ENCODE assay signal across 19 cellular contexts in genomic region chr3:187084580-187084979, GRCh38. TPM values are rescaled to one million over a fixed set of nuclear protein-coding genes. Genes with fewer than 3 reads are reported as not detected.
A peak's percentile ranks its signal among the peaks of the same experiment; 100 is the strongest.
DNase-seq lines count a peak whose midpoint lies in the region; ATAC-seq and TF ChIP-seq lines count a peak whose summit lies in the region.
"Had no signal": no experiment of that assay in that cellular context is flagged by ENCODE, and none has a peak within 500 bp of the region (broad histone marks: within the 10 kb centered on the region; RNA-seq: fewer than 3 reads in every experiment).

No MANE protein-coding gene starts in this region.

- H3K4me3 ChIP-seq in A673 (ENCODE audit: low read depth, low read length, poor library complexity, severe bottlenecking) (peak overlapping the region; percentile 4), Karpas-422 (ENCODE audit: low read length) (no peak overlapping the region), hepatocyte (no peak overlapping the region)
- no peak overlapping the region for H3K4me3 ChIP-seq in naive thymus-derived CD4-positive, alpha-beta T cell (ENCODE audit: low read length)
- H3K4me3 ChIP-seq: HAP-1, PC-9, SJCRH30 had no signal

- CTCF ChIA-PET in A673 (lab: Charles Lee) = interaction anchor here (0.6 to 1.1 kb wide), 2 partner anchors 28 to 235 kb away, joined by 3 to 4 read pairs; no protein-coding TSS in a partner anchor
- CTCF ChIA-PET in naive thymus-derived CD4-positive, alpha-beta T cell (lab: Charles Lee) = interaction anchor here (0.7 to 1.1 kb wide), 4 partner anchors 17 to 81 kb away, joined by 3 read pairs; no protein-coding TSS in a partner anchor

- peaks cover 12% of the 10 kb centered on the region for H3K9me3 ChIP-seq in A673 (ENCODE audit: low read depth, low read length, poor library complexity, severe bottlenecking)
- H3K9me3 ChIP-seq in Karpas-422 (ENCODE audit: low read length) = peaks cover 9% of the 10 kb centered on the region
- H3K9me3 ChIP-seq in naive thymus-derived CD4-positive, alpha-beta T cell (ENCODE audit: control insufficient read depth in 2 of 3, low read length in 3 of 3) = no peaks in the 10 kb centered on the region
- no peaks in the 10 kb centered on the region for H3K9me3 ChIP-seq in hepatocyte (ENCODE audit: low read depth)
- H3K9me3 ChIP-seq: SJCRH30 had no signal

- no peak for ATAC-seq in naive thymus-derived CD4-positive, alpha-beta T cell
- ATAC-seq in HG03280 (IDR thresholded peaks at IDR 0.05; ENCODE audit: unreplicated experiment) = no peak
- no peak for ATAC-seq in HG03457 (IDR thresholded peaks at IDR 0.05; ENCODE audit: unreplicated experiment)

- no peak for TF ChIP-seq CTCF in A673 (conservative IDR thresholded peaks at IDR 0.05; ENCODE audit: low read depth, low read length)
- TF ChIP-seq CTCF in chondrocyte (IDR thresholded peaks at IDR 0.05) = no peak
- no peak for TF ChIP-seq CTCF in hepatocyte (IDR thresholded peaks at IDR 0.05; ENCODE audit: poor library complexity)

- H3K4me1 Mint-ChIP-seq in chondrocyte (ENCODE audit: low read depth) = peaks cover 27% of the 10 kb centered on the region
- H3K4me1 Mint-ChIP-seq in naive thymus-derived CD4-positive, alpha-beta T cell = peaks cover 13 to 24% (median 14%) of the 10 kb centered on the region in 7 donors

- H3K4me2 ChIP-seq in Karpas-422 (ENCODE audit: low read depth, low read length, poor library complexity, severe bottlenecking) (no peak overlapping the region), hepatocyte (no peak overlapping the region)
- H3K4me2 ChIP-seq: PC-9 had no signal

- H3K9me2 ChIP-seq in Karpas-422 (replicated peaks; ENCODE audit: insufficient read depth, low read length) (no peaks in the 10 kb centered on the region), hepatocyte (replicated peaks; ENCODE audit: insufficient read depth) (no peaks in the 10 kb centered on the region)

- H3K4me3 Mint-ChIP-seq in chondrocyte (ENCODE audit: unreplicated experiment) = peak overlapping the region; percentile 10
- H3K4me3 Mint-ChIP-seq in naive thymus-derived CD4-positive, alpha-beta T cell = peak overlapping the region in 8 of 10 donors; percentile 17 to 66 (median 44)
- H3K4me3 Mint-ChIP-seq: B cell had no signal

- peaks cover 9% of the 10 kb centered on the region for H3K36me3 Mint-ChIP-seq in chondrocyte (ENCODE audit: low read depth)
- H3K36me3 Mint-ChIP-seq in naive thymus-derived CD4-positive, alpha-beta T cell = peaks cover 9 to 27% (median 19%) of the 10 kb centered on the region in 5 donors

- H3K27me3 Mint-ChIP-seq in chondrocyte (ENCODE audit: low read depth) = no peaks in the 10 kb centered on the region
- H3K27me3 Mint-ChIP-seq in naive thymus-derived CD4-positive, alpha-beta T cell = no peaks in the 10 kb centered on the region
- H3K27me3 Mint-ChIP-seq: B cell; CD4-positive, alpha-beta memory T cell had no signal

- no TSS peak for BruUV-seq in A673 (replicated peaks; lab: Mats Ljungman, UMichigan)

- WGBS in hepatocyte (ENCODE audit: low lambda C conversion rate, missing lambda C conversion rate) = 50% methylated on average over 2 of the region's 2 CpGs

- intact Hi-C loops in A673 (cut with micrococcal nuclease; ENCODE audit: unreplicated experiment) = no loop called here
- intact Hi-C loops in naive thymus-derived CD4-positive, alpha-beta T cell (cut with micrococcal nuclease) = no loop called here

- H4K20me1 ChIP-seq in Karpas-422 (ENCODE audit: insufficient read depth, low read depth, low read length) = no peaks in the 10 kb centered on the region
- H4K20me1 ChIP-seq in hepatocyte (ENCODE audit: insufficient read depth, poor library complexity, severe bottlenecking) = no peaks in the 10 kb centered on the region

- H3K79me2 ChIP-seq in Karpas-422 (ENCODE audit: low read length) = no peaks in the 10 kb centered on the region
- H3K79me2 ChIP-seq in hepatocyte = no peaks in the 10 kb centered on the region

- DNase-seq in A673 (ENCODE audit: low spot score) (no peak), Karpas-422 (no peak), chondrocyte (ENCODE audit: low spot score) (no peak), hepatocyte (ENCODE audit: low spot score) (no peak), NCI-H1436 (lab: John Stamatoyannopoulos, UW) (no peak)
- DNase-seq in naive thymus-derived CD4-positive, alpha-beta T cell = no peak
- DNase-seq: CD4-positive, alpha-beta memory T cell; DMS79 treated with DMSO at 0.1 percent for 48 hours; KG1; NCI-H146; NCI-H2081 treated with DMSO at 0.1 percent for 48 hours; NCI-H510A; NCI-H82; PC-9; SJCRH30 had no signal

- H3K27me3 ChIP-seq in A673 (replicated peaks; ENCODE audit: insufficient read depth, low read depth, low read length, poor library complexity) (no peaks in the 10 kb centered on the region), Karpas-422 (ENCODE audit: low read length) (no peaks in the 10 kb centered on the region), hepatocyte (no peaks in the 10 kb centered on the region)
- no peaks in the 10 kb centered on the region for H3K27me3 ChIP-seq in naive thymus-derived CD4-positive, alpha-beta T cell (ENCODE audit: control insufficient read depth in 2 of 2, insufficient read depth in 2 of 2, low read length in 2 of 2)
- H3K27me3 ChIP-seq: SJCRH30 had no signal

- H2AFZ ChIP-seq in Karpas-422 (ENCODE audit: low read length) (no peak overlapping the region), hepatocyte (no peak overlapping the region)
- H2AFZ ChIP-seq: PC-9 had no signal

- H3K27ac Mint-ChIP-seq in chondrocyte (ENCODE audit: unreplicated experiment) = peak overlapping the region; percentile 78
- H3K27ac Mint-ChIP-seq in naive thymus-derived CD4-positive, alpha-beta T cell = peak overlapping the region in 3 of 9 donors; percentile 44 to 76 (median 57)
- H3K27ac Mint-ChIP-seq: B cell had no signal

- POLR2A ChIA-PET in A673 (lab: Charles Lee; ENCODE audit: low non-redundant PET) = no interaction called here
- POLR2A ChIA-PET in naive thymus-derived CD4-positive, alpha-beta T cell (lab: Charles Lee) = interaction anchor here (0.9 to 1.1 kb wide), 3 partner anchors 10 to 235 kb away, joined by 3 to 4 read pairs (median 3); no protein-coding TSS in a partner anchor

- peak overlapping the region; percentile 84 for H3K27ac ChIP-seq in A673 (ENCODE audit: low read depth, low read length, poor library complexity, severe bottlenecking)
- H3K27ac ChIP-seq in Karpas-422 (ENCODE audit: low read length) = peak overlapping the region; percentile 47; the same call in 1 of the 2 replicates
- no peak overlapping the region for H3K27ac ChIP-seq in naive thymus-derived CD4-positive, alpha-beta T cell (ENCODE audit: low read depth, low read length)
- H3K27ac ChIP-seq in hepatocyte = no peak overlapping the region
- H3K27ac ChIP-seq: PC-9, SJCRH30 had no signal

- H3K36me3 ChIP-seq in A673 (ENCODE audit: insufficient read depth, low read length, poor library complexity, severe bottlenecking) = no peaks in the 10 kb centered on the region
- peaks cover 4% of the 10 kb centered on the region for H3K36me3 ChIP-seq in Karpas-422 (ENCODE audit: insufficient read depth, low read length)
- no peaks in the 10 kb centered on the region for H3K36me3 ChIP-seq in naive thymus-derived CD4-positive, alpha-beta T cell (ENCODE audit: control insufficient read depth in 2 of 3, insufficient read depth in 3 of 3, low read length in 3 of 3)
- H3K36me3 ChIP-seq in hepatocyte (replicated peaks; ENCODE audit: insufficient read depth, low read depth) = no peaks in the 10 kb centered on the region
- H3K36me3 ChIP-seq: HAP-1, SJCRH30 had no signal

- no peak overlapping the region for H3K9ac ChIP-seq in Karpas-422 (ENCODE audit: low read length)

- peaks cover 32% of the 10 kb centered on the region for H3K4me1 ChIP-seq in A673 (ENCODE audit: insufficient read depth, low read length, poor library complexity, severe bottlenecking)
- peaks cover 36% of the 10 kb centered on the region for H3K4me1 ChIP-seq in Karpas-422 (ENCODE audit: low read length)
- peaks cover 0 to 12% of the 10 kb centered on the region in 2 donors for H3K4me1 ChIP-seq in naive thymus-derived CD4-positive, alpha-beta T cell (ENCODE audit: control insufficient read depth in 2 of 2, insufficient read depth in 2 of 2, low read length in 2 of 2)
- no peaks in the 10 kb centered on the region for H3K4me1 ChIP-seq in hepatocyte (ENCODE audit: insufficient read depth)
- H3K4me1 ChIP-seq: SJCRH30 had no signal

- H3K9me3 Mint-ChIP-seq in chondrocyte (ENCODE audit: low read depth) = peaks cover 14% of the 10 kb centered on the region
- H3K9me3 Mint-ChIP-seq in naive thymus-derived CD4-positive, alpha-beta T cell = peaks cover 3 to 39% (median 20%) of the 10 kb centered on the region in 11 donors

RNA-seq across cellular contexts. Expression of gene RPL39L, which starts 54.7 kb away (rescaled TPM):
- total RNA-seq in A673 (2021) = 35.3 and 43.2 TPM in 2 replicates
- total RNA-seq in Karpas-422 (2014; rRNA removed; shearing (Covaris generic); ENCODE audit: low replicate concordance) = 142 and 236 TPM in 2 replicates
- total RNA-seq in chondrocyte = 15.8 to 18.9 TPM (median 17.4 TPM) in 3 replicates
- 10 to 100 TPM in 1 of 5 experiments, 1 to 10 TPM in 2, under 1 TPM in 1, not detected in 1; 0.81 to 14.0 (median 2.8) TPM for total RNA-seq in naive thymus-derived CD4-positive, alpha-beta T cell
- 1 to 10 TPM; 3.0 to 4.0 TPM for polyA plus RNA-seq in naive thymus-derived CD4-positive, alpha-beta T cell
- total RNA-seq in hepatocyte = 9.7 and 16.8 TPM in 2 replicates
- polyA plus RNA-seq in hepatocyte = 11.1 and 12.8 TPM in 2 replicates

Comparison
In these comparisons a context has a peak if more than half of its experiments do, and no peak if none do; other contexts are left out.
1. H3K27ac ChIP-seq: peak in A673 (single experiment) and Karpas-422 (single experiment); none in naive thymus-derived CD4-positive, alpha-beta T cell (single experiment) and hepatocyte (single experiment).